Comparison of ENCODE assay signal across 10 cellular contexts in the genomic region with DNA sequence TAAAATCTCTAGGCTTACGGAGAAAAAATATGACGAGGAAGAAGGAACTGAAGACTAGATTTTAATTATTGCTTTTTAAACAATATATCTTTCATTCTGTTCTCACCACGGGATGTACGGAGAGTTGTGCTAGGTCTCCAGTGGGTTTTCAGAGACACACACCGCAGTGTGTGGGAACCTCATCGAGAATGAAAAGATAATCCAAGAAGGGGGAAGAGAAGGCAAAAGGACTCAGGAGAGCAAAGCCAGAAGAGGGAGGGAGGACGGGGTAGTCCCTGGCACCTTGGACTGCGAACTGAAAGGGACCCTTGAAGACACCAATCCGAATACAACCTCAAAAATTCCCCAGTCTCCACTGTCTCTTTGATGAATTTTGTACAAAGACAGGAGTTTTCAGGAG. TPM values are rescaled to one million over a fixed set of nuclear protein-coding genes. Genes with fewer than 3 reads are reported as not detected.
DNase-seq lines count a peak whose midpoint lies in the region; ATAC-seq, FAIRE-seq and TF ChIP-seq lines count a peak whose summit lies in the region.
"Had no signal": no experiment of that assay in that cellular context is flagged by ENCODE, and none has a peak within 500 bp of the region (broad histone marks: within the 10 kb centered on the region; RNA-seq: fewer than 3 reads in every experiment).

No MANE protein-coding gene starts in this region.

- peaks cover 11% of the 10 kb centered on the region for H3K36me3 Mint-ChIP-seq in T-helper 2 cell treated with Interferon-gamma antibody and Interleukin-4, amounts not matched to agents 5 μg/mL and 100 μg/mL, for 36 hours (ENCODE audit: low read depth)
- H3K36me3 Mint-ChIP-seq in neural crest cell (ENCODE audit: low read depth) = no peaks in the 10 kb centered on the region

- H3K4me1 Mint-ChIP-seq in T-helper 2 cell treated with Interferon-gamma antibody and Interleukin-4, amounts not matched to agents 5 μg/mL and 100 μg/mL, for 36 hours (ENCODE audit: low read depth) = peaks cover 46% of the 10 kb centered on the region
- peaks cover 67% of the 10 kb centered on the region for H3K4me1 Mint-ChIP-seq in neural crest cell

- CTCF ChIA-PET in K562 (lab: Yijun Ruan, JAX; ENCODE audit: low intra/inter-chr PET ratio) = no interaction called here

- H3K27me3 ChIP-seq in Loucy (ENCODE audit: insufficient read depth, low read length, poor library complexity, severe bottlenecking) (no peaks in the 10 kb centered on the region), K562 (ENCODE audit: control insufficient read depth in 2 of 2, insufficient read depth in 2 of 2, low read length in 2 of 2) (no peaks in the 10 kb centered on the region)

- intact Hi-C loops in K562 (cut with micrococcal nuclease) = loop anchor here (5.0 kb wide), 1 partner anchor 193 kb away; no protein-coding TSS in a partner anchor

- H3K4me3 Mint-ChIP-seq in T-helper 2 cell treated with Interferon-gamma antibody and Interleukin-4, amounts not matched to agents 5 μg/mL and 100 μg/mL, for 36 hours = peak overlapping the region; percentile 96
- peak overlapping the region; percentile 95 for H3K4me3 Mint-ChIP-seq in neural crest cell

- POLR2A ChIA-PET in K562 (lab: Yijun Ruan, JAX) = no interaction called here

- no peak for FAIRE-seq in K562 (lab: Jason Lieb, UNC)
- FAIRE-seq: GM18507 had no signal

- H2AFZ ChIP-seq in Loucy (ENCODE audit: low read length) (peak overlapping the region; percentile 81; the same call in 1 of the 2 replicates), K562 (ENCODE audit: low read depth, low read length) (peak overlapping the region; percentile 81; the same call in 1 of the 2 replicates)

- H3K36me3 ChIP-seq in Loucy (ENCODE audit: insufficient read depth, low read length) = no peaks in the 10 kb centered on the region
- H3K36me3 ChIP-seq in K562 (ENCODE audit: control insufficient read depth, insufficient read depth, low read length) = peaks cover 7% of the 10 kb centered on the region; the same call in 2 of the 3 replicates
- H3K36me3 ChIP-seq: esophagus muscularis mucosa had no signal

- peak overlapping the region; percentile 83 for H3K4me2 ChIP-seq in Loucy (ENCODE audit: low read depth, low read length, poor library complexity, severe bottlenecking)
- no peak overlapping the region for H3K4me2 ChIP-seq in K562 (ENCODE audit: insufficient read depth, low read length)

- peaks cover 34% of the 10 kb centered on the region for H3K27me3 Mint-ChIP-seq in T-helper 2 cell treated with Interferon-gamma antibody and Interleukin-4, amounts not matched to agents 5 μg/mL and 100 μg/mL, for 36 hours (ENCODE audit: low read depth)
- H3K27me3 Mint-ChIP-seq in neural crest cell (ENCODE audit: low read depth) = peaks cover 76% of the 10 kb centered on the region

- BruUV-seq in K562 (replicated peaks; lab: Mats Ljungman, UMichigan) = no TSS peak

- WGBS in K562 (ENCODE audit: insufficient coverage, low coverage, missing lambda C conversion rate) = 66% methylated on average over 9 of the region's 9 CpGs

- H3K9me2 ChIP-seq in Loucy (replicated peaks; ENCODE audit: low read depth, low read length) = no peaks in the 10 kb centered on the region

- TF ChIP-seq POLR2A in K562 (conservative IDR thresholded peaks at IDR 0.05) = no peak

- peak overlapping the region; percentile 92 for H3K9ac ChIP-seq in Loucy (ENCODE audit: low read depth, low read length, poor library complexity, severe bottlenecking)
- peak overlapping the region in 1 of 2 experiments; percentile 82; a peak in 1 of 4 replicates for H3K9ac ChIP-seq in K562 (ENCODE audit: insufficient read depth in 1 of 2, low read depth in 2 of 2, low read length in 2 of 2)

- in situ Hi-C loops in K562 (cut with MboI) = loop anchor here (5.0 kb wide), 1 partner anchor 92 kb away; no protein-coding TSS in a partner anchor

- peak overlapping the region; percentile 88 for H3K27ac Mint-ChIP-seq in T-helper 2 cell treated with Interferon-gamma antibody and Interleukin-4, amounts not matched to agents 5 μg/mL and 100 μg/mL, for 36 hours
- no peak overlapping the region for H3K27ac Mint-ChIP-seq in neural crest cell (ENCODE audit: unreplicated experiment)

- no peak for ATAC-seq in K562

- no peak for TF ChIP-seq RAD21 in K562 (CRISPR knock-in tag; conservative IDR thresholded peaks at IDR 0.05 in 1 of 2, IDR thresholded peaks at IDR 0.05 in 1 of 2)

- H3K4me1 ChIP-seq in Loucy (ENCODE audit: insufficient read depth, low read length, poor library complexity, severe bottlenecking) (peaks cover 46% of the 10 kb centered on the region), K562 (replicated peaks in 1 of 2; ENCODE audit: control insufficient read depth in 2 of 2, insufficient read depth in 2 of 2, low read length in 2 of 2) (peaks cover 11 to 49% of the 10 kb centered on the region in 2 experiments; a peak in 4 of 5 replicates)

- peaks cover 19% of the 10 kb centered on the region for H4K20me1 ChIP-seq in Loucy (ENCODE audit: insufficient read depth, low read length, poor library complexity, severe bottlenecking)
- no peaks in the 10 kb centered on the region for H4K20me1 ChIP-seq in K562 (replicated peaks; ENCODE audit: control insufficient read depth, insufficient read depth, low read length)

- no peaks in the 10 kb centered on the region for H3K9me3 ChIP-seq in Loucy (ENCODE audit: insufficient read depth, low read depth, low read length)
- H3K9me3 ChIP-seq in K562 (replicated peaks; ENCODE audit: control insufficient read depth, insufficient read depth, low read depth, low read length) = no peaks in the 10 kb centered on the region
- H3K9me3 ChIP-seq: esophagus muscularis mucosa had no signal

- H3F3A ChIP-seq in Loucy (ENCODE audit: low read depth) = 0 out of 2 replicates have a peak, but pooled peaks cover 2% of the 10 kb centered on the region

- DNase-seq in T-helper 2 cell treated with Interferon-gamma antibody and Interleukin-4, amounts not matched to agents 5 μg/mL and 100 μg/mL, for 36 hours (ENCODE audit: low spot score) = no peak
- DNase-seq in T-helper 2 cell (no peak), K562 (ENCODE audit: extremely low read depth in 1 of 4, low spot score in 3 of 4) (no peak), neural crest cell (ENCODE audit: low read depth, low spot score) (no peak), GDM1 (lab: John Stamatoyannopoulos, UW) (no peak), substantia nigra (lab: John Stamatoyannopoulos, UW) (no peak)
- no peak for DNase-seq in activated CD4-positive, CD25-positive, alpha-beta regulatory T cell (lab: John Stamatoyannopoulos, UW)

- H3K9me1 ChIP-seq in K562 (ENCODE audit: control insufficient read depth, insufficient read depth, low read length) = no peaks in the 10 kb centered on the region

- no peak for TF ChIP-seq EP300 in K562 (IDR thresholded peaks at IDR 0.05; ENCODE audit: low read length)

- no peak for TF ChIP-seq CTCF in Loucy (conservative IDR thresholded peaks at IDR 0.05; ENCODE audit: low read length)
- no peak for TF ChIP-seq CTCF in K562 (IDR thresholded peaks at IDR 0.05 in 2 of 3, conservative IDR thresholded peaks at IDR 0.05 in 1 of 3; ENCODE audit: insufficient read depth in 2 of 3, low read depth in 1 of 3, low read length in 3 of 3)
- no peak for TF ChIP-seq CTCF in neural crest cell (conservative IDR thresholded peaks at IDR 0.05)

- H3K79me2 ChIP-seq in Loucy (ENCODE audit: insufficient read depth, low read length) (peaks cover 92% of the 10 kb centered on the region), K562 (ENCODE audit: control insufficient read depth, insufficient read depth, low read length) (peaks cover 33% of the 10 kb centered on the region)

- H3K4me3 ChIP-seq in Loucy (ENCODE audit: low read length, poor library complexity, severe bottlenecking) = peak overlapping the region; percentile 96
- no peak overlapping the region for H3K4me3 ChIP-seq in K562

- H3K9me3 Mint-ChIP-seq in T-helper 2 cell treated with Interferon-gamma antibody and Interleukin-4, amounts not matched to agents 5 μg/mL and 100 μg/mL, for 36 hours = no peaks in the 10 kb centered on the region
- no peaks in the 10 kb centered on the region for H3K9me3 Mint-ChIP-seq in neural crest cell

- H3K27ac ChIP-seq in K562 (ENCODE audit: extremely low read depth, low read depth, low read length) (no peak overlapping the region), substantia nigra (ENCODE audit: low read depth, low read length, poor library complexity, severe bottlenecking) (no peak overlapping the region)
- H3K27ac ChIP-seq: esophagus muscularis mucosa had no signal

TF ChIP-seq in K562, 482 proteins besides CTCF, POLR2A, EP300 and RAD21 (continues in another document):
- no peak for TF ChIP-seq NFIC (IDR thresholded peaks at IDR 0.05)
- TF ChIP-seq ZNF174 (CRISPR knock-in tag; IDR thresholded peaks at IDR 0.05) = no peak
- TF ChIP-seq JUND (IDR thresholded peaks at IDR 0.05; ENCODE audit: borderline replicate concordance, low read depth, low read length) = no peak
- no peak for TF ChIP-seq JUND (tag; IDR thresholded peaks at IDR 0.05; ENCODE audit: borderline replicate concordance, low read depth, low read length)

RNA-seq across cellular contexts. Expression of a gene that starts 0.9 kb away (rescaled TPM):
- total RNA-seq in K562 (2011; cell fraction: chromatin; rRNA removed; ENCODE audit: low replicate concordance) = 78.7 and 97.3 TPM in 2 replicates
- total RNA-seq in K562 (2011; cell fraction: nucleolus; rRNA removed) = 31.2 and 41.5 TPM in 2 replicates
- 48.7 and 60.6 TPM in 2 replicates for total RNA-seq in K562 (2011; cell fraction: nucleoplasm; rRNA removed)
- total RNA-seq in K562 (2014; rRNA removed) (22.3 and 23.5 TPM in 2 replicates), K562 (2014; rRNA removed; fragmentation: Illumina TruSeq; extraction: Trizol) (34.5 and 36.9 TPM in 2 replicates), K562 (2015; rRNA removed; fragmentation: Illumina TruSeq; extraction: Trizol) (26.5 and 27.5 TPM in 2 replicates), K562 (2021) (32.5 and 35.4 TPM in 2 replicates), neural crest cell (55.0 and 62.1 TPM in 2 replicates)
- polyA plus RNA-seq in K562 (2011; rRNA removed) (54.8 and 67.8 TPM in 2 replicates), K562 (2014; fragmentation: Illumina TruSeq; extraction: Trizol) (60.7 and 81.1 TPM in 2 replicates), K562 (2014; fragmentation: Nextera tagmentation; extraction: Ambion mirVana) (10 to 100 TPM; 15.1 to 17.2 TPM), K562 (2014; rRNA removed) (29.7 and 30.3 TPM in 2 replicates)
- 68.7 and 85.9 TPM in 2 replicates for polyA plus RNA-seq in K562 (2011; cell fraction: cytosol; rRNA removed)
- polyA plus RNA-seq in K562 (2011; cell fraction: nucleus; rRNA removed) = 76.2 and 88.8 TPM in 2 replicates
- 26.1 and 29.4 TPM in 2 replicates for polyA plus RNA-seq in K562 (2012)
- 63.7 and 64.4 TPM in 2 replicates for polyA minus RNA-seq in K562 (2011; rRNA and poly(A)+ RNA removed)
- polyA minus RNA-seq in K562 (2011; cell fraction: cytosol; rRNA and poly(A)+ RNA removed) = 29.8 and 46.0 TPM in 2 replicates
- polyA minus RNA-seq in K562 (2011; cell fraction: nucleus; rRNA and poly(A)+ RNA removed) = 42.4 and 53.4 TPM in 2 replicates
